Comparison of ENCODE assay signal across 34 cellular contexts in genomic region chr15:29458361-29458760, GRCh38.
"Had no signal": no experiment of that assay in that cellular context is flagged by ENCODE, and none has a peak within 500 bp of the region (broad histone marks: within the 10 kb centered on the region; RNA-seq: fewer than 3 reads in every experiment).

No MANE protein-coding gene starts in this region.

- H3K4me3 ChIP-seq: body of pancreas, cardiac muscle cell, esophagus squamous epithelium, gastroesophageal sphincter had no signal

- DNase-seq: activated CD4-positive, alpha-beta memory T cell treated with anti-CD3 and anti-CD28 coated beads, Interleukin-2, amount 10 ng/mL, durations not matched to agents 7 days and 5 days; activated CD4-positive, alpha-beta T cell treated with anti-CD3 and anti-CD28 coated beads for 1 hour; activated CD4-positive, alpha-beta T cell treated with anti-CD3 and anti-CD28 coated beads for 4 hours; activated CD4-positive, alpha-beta T cell treated with anti-CD3 and anti-CD28 coated beads, Interleukin-2, amount 10 ng/mL, durations not matched to agents 7 days and 5 days; activated CD4-positive, alpha-beta T cell treated with anti-CD3 and anti-CD28 coated beads, Interleukin-2, amount 50 U/mL, for 4 hours; activated CD8-positive, alpha-beta memory T cell treated with anti-CD3 and anti-CD28 coated beads, Interleukin-2, amount 50 U/mL, for 48 hours; activated gamma-delta T cell; activated naive CD4-positive, alpha-beta T cell; activated naive CD4-positive, alpha-beta T cell treated with anti-CD3 and anti-CD28 coated beads, Interleukin-2, amount 10 ng/mL, durations not matched to agents 7 days and 5 days; activated naive CD8-positive, alpha-beta T cell treated with anti-CD3 and anti-CD28 coated beads, Interleukin-2, amount 10 ng/mL, durations not matched to agents 7 days and 5 days; activated T-cell treated with anti-CD3 and anti-CD28 coated beads for 4 hours; activated T-cell treated with anti-CD3 and anti-CD28 coated beads, Interleukin-2, amount 50 U/mL, for 24 hours; activated T-cell treated with anti-CD3 and anti-CD28 coated beads, Interleukin-2, amount 50 U/mL, for 72 hours; amniotic stem cell; aorta; body of pancreas; central memory CD4-positive, alpha-beta T cell; cerebellar nuclear complex; cortex of kidney; dermis blood vessel endothelial cell; effector CD8-positive, alpha-beta T cell; esophagus squamous epithelium; foreskin melanocyte; head of caudate nucleus; T-helper 1 cell; T-helper 17 cell; T1000 had no signal

- H3K27me3 ChIP-seq: body of pancreas, cardiac muscle cell, gastroesophageal sphincter had no signal

- H3K27ac ChIP-seq: body of pancreas, cardiac muscle cell, epithelial cell of prostate, esophagus squamous epithelium, gastroesophageal sphincter, VCaP had no signal

- H3K27me3 Mint-ChIP-seq: activated CD4-positive, alpha-beta memory T cell treated with anti-CD3 and anti-CD28 coated beads, Interleukin-2, amount 10 ng/mL, durations not matched to agents 7 days and 5 days; activated naive CD8-positive, alpha-beta T cell treated with anti-CD3 and anti-CD28 coated beads, Interleukin-2, amount 10 ng/mL, durations not matched to agents 7 days and 5 days; activated T-cell treated with anti-CD3 and anti-CD28 coated beads, Interleukin-2, amount 50 U/mL, for 24 hours had no signal

- H3K9me3 Mint-ChIP-seq: activated CD4-positive, alpha-beta memory T cell treated with anti-CD3 and anti-CD28 coated beads, Interleukin-2, amount 10 ng/mL, durations not matched to agents 7 days and 5 days; activated CD4-positive, alpha-beta T cell treated with anti-CD3 and anti-CD28 coated beads, Interleukin-2, amount 10 ng/mL, durations not matched to agents 7 days and 5 days; activated naive CD4-positive, alpha-beta T cell treated with anti-CD3 and anti-CD28 coated beads, Interleukin-2, amount 10 ng/mL, durations not matched to agents 7 days and 5 days; activated naive CD4-positive, alpha-beta T cell treated with anti-CD3 and anti-CD28 coated beads, Interleukin-2, amount 50 U/mL, for 72 hours; activated naive CD8-positive, alpha-beta T cell treated with anti-CD3 and anti-CD28 coated beads, Interleukin-2, amount 10 ng/mL, durations not matched to agents 7 days and 5 days; activated T-cell treated with anti-CD3 and anti-CD28 coated beads, Interleukin-2, amount 50 U/mL, for 24 hours; activated T-cell treated with anti-CD3 and anti-CD28 coated beads, Interleukin-2, amount 50 U/mL, for 72 hours; T-helper 2 cell treated with Interferon-gamma antibody and Interleukin-4, amounts not matched to agents 5 μg/mL and 100 μg/mL, for 36 hours had no signal

- H3K27ac Mint-ChIP-seq: activated CD4-positive, alpha-beta memory T cell treated with anti-CD3 and anti-CD28 coated beads, Interleukin-2, amount 10 ng/mL, durations not matched to agents 7 days and 5 days; activated CD4-positive, alpha-beta T cell treated with anti-CD3 and anti-CD28 coated beads, Interleukin-2, amount 10 ng/mL, durations not matched to agents 7 days and 5 days; activated naive CD4-positive, alpha-beta T cell treated with anti-CD3 and anti-CD28 coated beads, Interleukin-2, amount 10 ng/mL, durations not matched to agents 7 days and 5 days; activated naive CD8-positive, alpha-beta T cell treated with anti-CD3 and anti-CD28 coated beads, Interleukin-2, amount 10 ng/mL, durations not matched to agents 7 days and 5 days; activated T-cell treated with anti-CD3 and anti-CD28 coated beads, Interleukin-2, amount 50 U/mL, for 24 hours; activated T-cell treated with anti-CD3 and anti-CD28 coated beads, Interleukin-2, amount 50 U/mL, for 72 hours; T-helper 17 cell; T-helper 2 cell treated with Interferon-gamma antibody and Interleukin-4, amounts not matched to agents 5 μg/mL and 100 μg/mL, for 36 hours; WTC11 had no signal

- H3K4me3 Mint-ChIP-seq: activated CD4-positive, alpha-beta memory T cell treated with anti-CD3 and anti-CD28 coated beads, Interleukin-2, amount 10 ng/mL, durations not matched to agents 7 days and 5 days; activated CD4-positive, alpha-beta T cell treated with anti-CD3 and anti-CD28 coated beads, Interleukin-2, amount 10 ng/mL, durations not matched to agents 7 days and 5 days; activated naive CD4-positive, alpha-beta T cell treated with anti-CD3 and anti-CD28 coated beads, Interleukin-2, amount 10 ng/mL, durations not matched to agents 7 days and 5 days; activated naive CD8-positive, alpha-beta T cell treated with anti-CD3 and anti-CD28 coated beads, Interleukin-2, amount 10 ng/mL, durations not matched to agents 7 days and 5 days; activated T-cell treated with anti-CD3 and anti-CD28 coated beads, Interleukin-2, amount 50 U/mL, for 24 hours; activated T-cell treated with anti-CD3 and anti-CD28 coated beads, Interleukin-2, amount 50 U/mL, for 72 hours; T-helper 17 cell; T-helper 2 cell treated with Interferon-gamma antibody and Interleukin-4, amounts not matched to agents 5 μg/mL and 100 μg/mL, for 36 hours; WTC11 had no signal

- H3K36me3 Mint-ChIP-seq: activated naive CD4-positive, alpha-beta T cell treated with anti-CD3 and anti-CD28 coated beads, Interleukin-2, amount 10 ng/mL, durations not matched to agents 7 days and 5 days; activated naive CD4-positive, alpha-beta T cell treated with anti-CD3 and anti-CD28 coated beads, Interleukin-2, amount 50 U/mL, for 72 hours; activated naive CD8-positive, alpha-beta T cell treated with anti-CD3 and anti-CD28 coated beads, Interleukin-2, amount 10 ng/mL, durations not matched to agents 7 days and 5 days had no signal
